In genomic region chr9:133144142-133144886, GRCh38 we compare ENCODE assay signal across 8 cellular contexts. TPM values are rescaled to one million over a fixed set of nuclear protein-coding genes. Genes with fewer than 3 reads are reported as not detected.
DNase-seq lines count a peak whose midpoint lies in the region; ATAC-seq and TF ChIP-seq lines count a peak whose summit lies in the region.

No MANE protein-coding gene starts in this region.

- H3K36me3 ChIP-seq in CD8-positive, alpha-beta T cell (ENCODE audit: insufficient read depth, low read length): no peaks in the 10 kb centered on the region
- H3K36me3 ChIP-seq in trophoblast cell (ENCODE audit: control insufficient read depth in 1 of 2, insufficient read depth in 2 of 2, low read length in 2 of 2): peaks cover 0 to 3% of the 10 kb centered on the region in 2 experiments

- peaks cover 8% of the 10 kb centered on the region for H3K79me2 ChIP-seq in trophoblast cell (ENCODE audit: control insufficient read depth, insufficient read depth, low read length, poor library complexity)

- peak; percentile 91 to 97 (median 92) for DNase-seq in CD8-positive, alpha-beta T cell
- DNase-seq in SK-N-DZ (ENCODE audit: low spot score): peak; percentile 80
- peak; percentile 95 for DNase-seq in activated naive CD4-positive, alpha-beta T cell treated with Interleukin-2 at 50 U/mL for 16 hours
- peak; percentile 67 to 93 (median 84) for DNase-seq in head of caudate nucleus
- DNase-seq in trophoblast cell: peak; percentile 62 to 85
- DNase-seq in type B pancreatic cell (ENCODE audit: extremely low spot score, unreplicated experiment): peak; percentile 86

- H4K8ac ChIP-seq in trophoblast cell (ENCODE audit: low read depth, low read length): peak overlapping the region; percentile 1

- intact Hi-C loops in CD8-positive, alpha-beta T cell (cut with DNase I, micrococcal nuclease): loop anchor here (1.0 to 10.0 kb wide), 7 partner anchors 10 to 1020 kb away; partner anchors contain the start of genes RALGDS (in 2 of the 2), BRD3 (in 1 of the 2) and RNU6ATAC (in 1 of the 2)
- intact Hi-C loops in head of caudate nucleus (cut with DNase I): no loop called here

- no peaks in the 10 kb centered on the region for H3K27me3 ChIP-seq in CD8-positive, alpha-beta T cell (ENCODE audit: insufficient read depth, low read length)
- no peaks in the 10 kb centered on the region for H3K27me3 ChIP-seq in trophoblast cell (ENCODE audit: insufficient read depth, low read length)

- H4K12ac ChIP-seq in trophoblast cell (ENCODE audit: low read depth, low read length): peak overlapping the region; percentile 14

- H3K27ac Mint-ChIP-seq in CD8-positive, alpha-beta T cell: peak overlapping the region; percentile 95
- H3K27ac Mint-ChIP-seq in IgD-negative memory B cell (peak overlapping the region; percentile 92 to 98 (median 94)), type B pancreatic cell (peak overlapping the region; percentile 96)

- H4K91ac ChIP-seq in trophoblast cell (ENCODE audit: low read depth, low read length): peak overlapping the region; percentile 5

- H3K4me1 Mint-ChIP-seq in CD8-positive, alpha-beta T cell (ENCODE audit: low read depth): peaks cover 70% of the 10 kb centered on the region
- H3K4me1 Mint-ChIP-seq in IgD-negative memory B cell (peaks cover 26 to 40% (median 28%) of the 10 kb centered on the region in 3 donors), type B pancreatic cell (ENCODE audit: unreplicated experiment) (peaks cover 25% of the 10 kb centered on the region)

- peaks cover 5% of the 10 kb centered on the region for H3K36me3 Mint-ChIP-seq in CD8-positive, alpha-beta T cell
- H3K36me3 Mint-ChIP-seq in IgD-negative memory B cell (no peaks in the 10 kb centered on the region), type B pancreatic cell (no peaks in the 10 kb centered on the region)

- H3K4me1 ChIP-seq in CD8-positive, alpha-beta T cell (ENCODE audit: insufficient read depth, low read length): peaks cover 68% of the 10 kb centered on the region
- H3K4me1 ChIP-seq in trophoblast cell (ENCODE audit: control insufficient read depth in 1 of 2, insufficient read depth in 2 of 2, low read length in 2 of 2): peaks cover 20 to 33% of the 10 kb centered on the region in 2 experiments

- peak overlapping the region; percentile 65 for H3K4me2 ChIP-seq in trophoblast cell (ENCODE audit: low read length)

- no CpG with 5 or more reads among the region's 52 CpGs for WGBS in trophoblast cell (ENCODE audit: extremely low coverage, insufficient coverage, insufficient read length)

- H3K27ac ChIP-seq in CD8-positive, alpha-beta T cell (ENCODE audit: low read depth, low read length): peak overlapping the region; percentile 68
- H3K27ac ChIP-seq in trophoblast cell (ENCODE audit: low read depth, low read length): no peak overlapping the region

- POLR2A ChIA-PET in CD8-positive, alpha-beta T cell (lab: Charles Lee): interaction anchor here (0.9 to 2.0 kb wide), 15 partner anchors 8 to 113 kb away, joined by 3 to 41 read pairs (median 7); partner anchors contain the start of genes GTF3C5 and RALGDS

- H3K9me3 ChIP-seq in CD8-positive, alpha-beta T cell (ENCODE audit: low read length): no peaks in the 10 kb centered on the region
- H3K9me3 ChIP-seq in trophoblast cell (ENCODE audit: insufficient read depth, low read depth, low read length): no peaks in the 10 kb centered on the region

- peak overlapping the region; percentile 41 for H3K4me3 ChIP-seq in CD8-positive, alpha-beta T cell (ENCODE audit: low read depth, low read length)
- peak overlapping the region; percentile 56 for H3K4me3 ChIP-seq in trophoblast cell (ENCODE audit: low read depth, low read length)

- H3K79me1 ChIP-seq in trophoblast cell (ENCODE audit: low read length): peaks cover 15% of the 10 kb centered on the region

- H3K9me3 Mint-ChIP-seq in CD8-positive, alpha-beta T cell: no peaks in the 10 kb centered on the region
- H3K9me3 Mint-ChIP-seq in IgD-negative memory B cell (no peaks in the 10 kb centered on the region), type B pancreatic cell (no peaks in the 10 kb centered on the region)

- H2AK5ac ChIP-seq in trophoblast cell (ENCODE audit: low read length): no peak overlapping the region

- peak overlapping the region; percentile 3 for H3K18ac ChIP-seq in trophoblast cell (ENCODE audit: low read length)

- H2BK12ac ChIP-seq in trophoblast cell (ENCODE audit: low read length): no peak overlapping the region

- peak; percentile 60 for ATAC-seq in CD8-positive, alpha-beta T cell
- peak; percentile 50 for ATAC-seq in GM19463 (IDR thresholded peaks at IDR 0.05; ENCODE audit: unreplicated experiment)

- peak; percentile 98 for TF ChIP-seq CTCF in CD8-positive, alpha-beta T cell (IDR thresholded peaks at IDR 0.05)
- peak; percentile 100 for TF ChIP-seq CTCF in type B pancreatic cell (conservative IDR thresholded peaks at IDR 0.05)

- no peak overlapping the region for H2BK5ac ChIP-seq in trophoblast cell (ENCODE audit: low read depth, low read length, poor library complexity)

- H3K23ac ChIP-seq in trophoblast cell (ENCODE audit: low read length): no peak overlapping the region

- peak overlapping the region; percentile 83 for H3K4me3 Mint-ChIP-seq in CD8-positive, alpha-beta T cell
- H3K4me3 Mint-ChIP-seq in IgD-negative memory B cell (peak overlapping the region; percentile 78 to 95 (median 88)), type B pancreatic cell (peak overlapping the region; percentile 81)

- no peaks in the 10 kb centered on the region for H3K27me3 Mint-ChIP-seq in CD8-positive, alpha-beta T cell (ENCODE audit: low read depth)
- H3K27me3 Mint-ChIP-seq in IgD-negative memory B cell (no peaks in the 10 kb centered on the region), type B pancreatic cell (no peaks in the 10 kb centered on the region)

- no peak overlapping the region for H3K4ac ChIP-seq in trophoblast cell (ENCODE audit: low read depth, low read length)

- CTCF ChIA-PET in CD8-positive, alpha-beta T cell (lab: Charles Lee): interaction anchor here (0.6 to 11.3 kb wide), 21 partner anchors 10 to 167 kb away, joined by 3 to 606 read pairs (median 6); partner anchors contain the start of genes GTF3C5 and RALGDS

- H2AFZ ChIP-seq in trophoblast cell (ENCODE audit: insufficient read depth, low read length, poor library complexity): peak overlapping the region; percentile 1

- no peak overlapping the region for H2BK120ac ChIP-seq in trophoblast cell (ENCODE audit: insufficient read depth, low read length, poor library complexity)

- H3K9ac ChIP-seq in trophoblast cell (ENCODE audit: low read length): no peak overlapping the region

- no peak overlapping the region for H3K14ac ChIP-seq in trophoblast cell (ENCODE audit: low read length)

RNA-seq across cellular contexts. Expression of gene GBGT1, which starts 19.4 kb away (rescaled TPM):
- under 1 TPM; 0.53 to 0.84 TPM for total RNA-seq in CD8-positive, alpha-beta T cell
- 1.7 TPM for polyA plus RNA-seq in IgD-negative memory B cell
- polyA plus RNA-seq in SK-N-DZ (2014; cell fraction: cytosol; rRNA removed): 2.5 and 5.4 TPM in 2 replicates
- polyA plus RNA-seq in SK-N-DZ (2014; cell fraction: nucleus; rRNA removed): 6.9 and 7.7 TPM in 2 replicates
- 10.3 and 11.1 TPM in 2 replicates for polyA plus RNA-seq in trophoblast cell (2013)
- 21.0 and 54.9 TPM in 2 replicates for total RNA-seq in type B pancreatic cell (ENCODE audit: low replicate concordance)

RNA-seq across cellular contexts. Expression of gene RALGDS, which starts 23.3 kb away (rescaled TPM):
- 100 to 1,000 TPM; 177 to 186 TPM for total RNA-seq in CD8-positive, alpha-beta T cell
- polyA plus RNA-seq in IgD-negative memory B cell: 16.9 TPM
- polyA plus RNA-seq in SK-N-DZ (2014; cell fraction: cytosol; rRNA removed): 211 and 229 TPM in 2 replicates
- 616 and 634 TPM in 2 replicates for polyA plus RNA-seq in SK-N-DZ (2014; cell fraction: nucleus; rRNA removed)
- polyA plus RNA-seq in trophoblast cell (2013): 39.2 and 39.5 TPM in 2 replicates
- 64.8 and 86.3 TPM in 2 replicates for total RNA-seq in type B pancreatic cell (ENCODE audit: low replicate concordance)

Comparison
In these comparisons a context has a peak if more than half of its experiments do, and no peak if none do; other contexts are left out.
1. RNA of gene GBGT1, which starts 19.4 kb away (total RNA-seq): 21.0 to 54.9 TPM in type B pancreatic cell; 0.53 to 0.84 TPM in CD8-positive, alpha-beta T cell; every median in the first group is over 10 times any median in the second.
2. Peak in every context shown above with its lines, with median percentiles within 50 percentile points of each other: DNase-seq, H3K27ac Mint-ChIP-seq and H3K4me3 Mint-ChIP-seq.